ENCODE assay signal across 13 cellular contexts in the genomic region with DNA sequence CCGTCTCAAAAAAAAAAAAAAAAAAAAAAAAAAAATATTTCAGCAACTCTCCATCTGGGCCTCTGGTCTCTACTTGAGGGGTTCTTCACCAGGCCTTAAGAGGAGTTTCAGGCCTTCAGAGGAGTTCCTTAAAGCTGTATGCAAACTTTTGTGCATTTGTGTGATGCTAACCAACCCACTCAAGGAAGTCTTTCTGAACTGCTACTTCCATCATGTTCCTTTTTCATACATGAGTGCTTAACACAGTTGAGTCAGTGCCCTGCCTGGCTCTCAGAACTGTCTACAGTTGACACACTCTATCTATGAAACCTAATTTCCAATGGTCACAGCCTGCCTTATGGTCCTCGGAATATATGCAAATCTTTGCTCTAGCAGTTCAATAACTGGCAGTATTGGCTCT.
DNase-seq lines count a peak whose midpoint lies in the region; ATAC-seq and FAIRE-seq lines count a peak whose summit lies in the region.
"Had no signal": no experiment of that assay in that cellular context is flagged by ENCODE, and none has a peak within 500 bp of the region (broad histone marks: within the 10 kb centered on the region; RNA-seq: fewer than 3 reads in every experiment).

No MANE protein-coding gene starts in this region.

- FAIRE-seq in GM19239 (lab: Jason Lieb, UNC) = peak; percentile 18

- peak; percentile 39 for ATAC-seq in HG02759 (IDR thresholded peaks at IDR 0.05; ENCODE audit: unreplicated experiment)
- peak; percentile 37 for ATAC-seq in HG03571 (IDR thresholded peaks at IDR 0.05; ENCODE audit: unreplicated experiment)
- ATAC-seq: activated naive CD8-positive, alpha-beta T cell treated with anti-CD3 and anti-CD28 coated beads, Interleukin-2, amount 50 U/mL, for 24 hours; heart right ventricle; sciatic nerve had no signal

- DNase-seq in GM19239 (ENCODE audit: insufficient read length, low spot score) (no peak), NCI-H1694 treated with DMSO at 0.1 percent for 48 hours (lab: John Stamatoyannopoulos, UW) (no peak), NCI-H226 (no peak), NCI-H524 treated with DMSO at 0.1 percent for 48 hours (lab: John Stamatoyannopoulos, UW) (no peak)
- DNase-seq in stimulated activated CD4-positive, alpha-beta T cell treated with anti-CD3 and anti-CD28 coated beads, Interleukin-4, amount 100 ng/mL, for 1 hour = no peak
- DNase-seq: activated CD4-positive, alpha-beta T cell treated with anti-CD3 and anti-CD28 coated beads, Interleukin-2, amount 50 U/mL, for 48 hours; activated naive CD8-positive, alpha-beta T cell treated with anti-CD3 and anti-CD28 coated beads, Interleukin-2, amount 50 U/mL, for 24 hours; heart right ventricle; mesendoderm; NCI-H524 had no signal
